Comparison of ENCODE assay signal across 1 cellular context in genomic region chr5:177005619-177006264, GRCh38.
TF ChIP-seq lines count a peak whose summit lies in the region.

No MANE protein-coding gene starts in this region.

TF ChIP-seq in HepG2, 621 proteins besides CTCF, POLR2A, EP300 and RAD21 (continued from another document and continues in another):
- TF ChIP-seq ZNF800 (CRISPR knock-in tag; IDR thresholded peaks at IDR 0.05): 0 out of 2 replicates have a peak, but pooled peaks have one; percentile 21
- TF ChIP-seq HOXA3 (CRISPR knock-in tag; IDR thresholded peaks at IDR 0.05): 0 out of 2 replicates have a peak, but pooled peaks have one; percentile 2
- TF ChIP-seq SMAD1 (CRISPR knock-in tag; IDR thresholded peaks at IDR 0.05; ENCODE audit: borderline replicate concordance, low read depth): no peak
- TF ChIP-seq CEBPG (CRISPR knock-in tag; IDR thresholded peaks at IDR 0.05): no peak
- no peak for TF ChIP-seq PAX8 (CRISPR knock-in tag; IDR thresholded peaks at IDR 0.05; ENCODE audit: borderline replicate concordance)
- TF ChIP-seq USF2 (IDR thresholded peaks at IDR 0.05; ENCODE audit: low read depth, low read length): no peak
- TF ChIP-seq USF2 (CRISPR knock-in tag; IDR thresholded peaks at IDR 0.05; ENCODE audit: borderline replicate concordance): no peak
- TF ChIP-seq CENPX (CRISPR knock-in tag; IDR thresholded peaks at IDR 0.05): no peak
- no peak for TF ChIP-seq ZNF234 (CRISPR knock-in tag; conservative IDR thresholded peaks at IDR 0.05)
- no peak for TF ChIP-seq ARID3A (IDR thresholded peaks at IDR 0.05; ENCODE audit: low read depth, low read length)
- 0 out of 2 replicates have a peak, but pooled peaks have one; percentile 1 for TF ChIP-seq E2F1 (CRISPR knock-in tag; IDR thresholded peaks at IDR 0.05)
- peak; percentile 2; the same call in 1 of the 2 replicates for TF ChIP-seq ZNF777 (CRISPR knock-in tag; IDR thresholded peaks at IDR 0.05)
- TF ChIP-seq PAWR (CRISPR knock-in tag; IDR thresholded peaks at IDR 0.05; ENCODE audit: borderline replicate concordance): no peak
- TF ChIP-seq POGK (CRISPR knock-in tag; conservative IDR thresholded peaks at IDR 0.05): no peak
- TF ChIP-seq ZNF605 (CRISPR knock-in tag; IDR thresholded peaks at IDR 0.05): peak; percentile 30
- no peak for TF ChIP-seq IRF1 (CRISPR knock-in tag; IDR thresholded peaks at IDR 0.05; ENCODE audit: low read depth)
- no peak for TF ChIP-seq TBX2 (CRISPR knock-in tag; IDR thresholded peaks at IDR 0.05; ENCODE audit: borderline replicate concordance)
- TF ChIP-seq GRHL1 (CRISPR knock-in tag; conservative IDR thresholded peaks at IDR 0.05): no peak
- peak; percentile 10; the same call in 1 of the 2 replicates for TF ChIP-seq TFAP4 (IDR thresholded peaks at IDR 0.05; ENCODE audit: borderline replicate concordance, low read depth)
- no peak for TF ChIP-seq CEBPB (IDR thresholded peaks at IDR 0.05; ENCODE audit: borderline replicate concordance, low read depth, low read length)
- TF ChIP-seq ZNF382 (CRISPR knock-in tag; IDR thresholded peaks at IDR 0.05; ENCODE audit: borderline replicate concordance): no peak
- TF ChIP-seq ZNF510 (CRISPR knock-in tag; IDR thresholded peaks at IDR 0.05; ENCODE audit: low read depth): no peak
- TF ChIP-seq ZNF136 (CRISPR knock-in tag; IDR thresholded peaks at IDR 0.05; ENCODE audit: low read depth): no peak
- TF ChIP-seq RFX1 (IDR thresholded peaks at IDR 0.05): no peak
- no peak for TF ChIP-seq PRDM4 (CRISPR knock-in tag; IDR thresholded peaks at IDR 0.05; ENCODE audit: borderline replicate concordance)
- TF ChIP-seq HIC2 (CRISPR knock-in tag; IDR thresholded peaks at IDR 0.05; ENCODE audit: low read depth): no peak
- TF ChIP-seq ASH2L (IDR thresholded peaks at IDR 0.05; ENCODE audit: insufficient read length, low read depth, low read length): peak; percentile 56
- no peak for TF ChIP-seq CSRNP2 (CRISPR knock-in tag; conservative IDR thresholded peaks at IDR 0.05; ENCODE audit: low read depth)
- TF ChIP-seq HDAC2 (CRISPR knock-in tag; IDR thresholded peaks at IDR 0.05): no peak
- 0 out of 2 replicates have a peak, but pooled peaks have one; percentile 20 for TF ChIP-seq DZIP1 (CRISPR knock-in tag; IDR thresholded peaks at IDR 0.05)
- no peak for TF ChIP-seq HDAC6 (IDR thresholded peaks at IDR 0.05; ENCODE audit: low read depth, low read length)
- TF ChIP-seq JUN (CRISPR knock-in tag; IDR thresholded peaks at IDR 0.05): no peak
- TF ChIP-seq ZNF232 (CRISPR knock-in tag; IDR thresholded peaks at IDR 0.05; ENCODE audit: borderline replicate concordance): no peak; the same call in 1 of the 2 replicates
